ENCODE assay signal across 8 cellular contexts in genomic region chr6:31083742-31084354, GRCh38. TPM values are rescaled to one million over a fixed set of nuclear protein-coding genes. Genes with fewer than 3 reads are reported as not detected.
DNase-seq lines count a peak whose midpoint lies in the region; ATAC-seq and TF ChIP-seq lines count a peak whose summit lies in the region.

No MANE protein-coding gene starts in this region.

- H3K4me3 ChIP-seq in ascending aorta = no peak overlapping the region

- no peaks in the 10 kb centered on the region for H3K36me3 ChIP-seq in ascending aorta

- no peaks in the 10 kb centered on the region for H3K9me3 Mint-ChIP-seq in endothelial cell (ENCODE audit: unreplicated experiment)

- no peak for ATAC-seq in GM21367 (IDR thresholded peaks at IDR 0.05; ENCODE audit: unreplicated experiment)
- no peak for ATAC-seq in HG03196 (IDR thresholded peaks at IDR 0.05; ENCODE audit: unreplicated experiment)

- TF ChIP-seq CTCF in endothelial cell (IDR thresholded peaks at IDR 0.05; ENCODE audit: unreplicated experiment) = peak; percentile 46
- peak in 1 of 3 experiments; percentile 27 for TF ChIP-seq CTCF in ascending aorta (IDR thresholded peaks at IDR 0.05)

- H3K9me3 ChIP-seq in ascending aorta = no peaks in the 10 kb centered on the region

- H3K27ac ChIP-seq in ascending aorta = no peak overlapping the region

- no peaks in the 10 kb centered on the region for H3K36me3 Mint-ChIP-seq in endothelial cell (ENCODE audit: low read depth, unreplicated experiment)

- H3K27me3 ChIP-seq in ascending aorta = no peaks in the 10 kb centered on the region

- no peaks in the 10 kb centered on the region for H3K27me3 Mint-ChIP-seq in endothelial cell (ENCODE audit: unreplicated experiment)

- intact Hi-C loops in ascending aorta (cut with DNase I) = no loop called here

- DNase-seq in CMK (ENCODE audit: low read depth) (peak; percentile 56), HT1080 (ENCODE audit: low read depth) (peak; percentile 59), UCSD-AML1 (lab: John Stamatoyannopoulos, UW; ENCODE audit: unreplicated experiment) (peak; percentile 27), endothelial cell (ENCODE audit: low spot score) (peak; percentile 64), non-pigmented ciliary epithelial cell (ENCODE audit: low read depth) (peak; percentile 80), ascending aorta (ENCODE audit: low spot score in 2 of 2) (no peak)

- no peak overlapping the region for H3K4me3 Mint-ChIP-seq in endothelial cell (ENCODE audit: unreplicated experiment)

- H3K27ac Mint-ChIP-seq in endothelial cell (ENCODE audit: unreplicated experiment) = no peak overlapping the region

- peaks cover 3% of the 10 kb centered on the region for H3K4me1 Mint-ChIP-seq in endothelial cell (ENCODE audit: unreplicated experiment)

- peaks cover 0 to 8% of the 10 kb centered on the region in 2 donors for H3K4me1 ChIP-seq in ascending aorta

RNA-seq across cellular contexts. Expression of gene C6orf15, which starts 28.5 kb away (rescaled TPM):
- not detected in 2 replicates for total RNA-seq in HT1080 (2014; rRNA removed; shearing (Covaris generic))
- polyA plus RNA-seq in HT1080 (2015; cell fraction: cytosol; rRNA removed) = not detected in 2 replicates
- not detected in 2 replicates for polyA plus RNA-seq in HT1080 (2015; cell fraction: nucleus; rRNA removed)
- total RNA-seq in endothelial cell (ENCODE audit: unreplicated experiment) (not detected), ascending aorta (not detected)

RNA-seq across cellular contexts. Expression of gene PSORS1C1, which starts 30.8 kb away (rescaled TPM):
- total RNA-seq in HT1080 (2014; rRNA removed; shearing (Covaris generic)) = 0.64 and 0.80 TPM in 2 replicates
- 1.5 and 1.9 TPM in 2 replicates for polyA plus RNA-seq in HT1080 (2015; cell fraction: cytosol; rRNA removed)
- polyA plus RNA-seq in HT1080 (2015; cell fraction: nucleus; rRNA removed) = 5.0 and 6.2 TPM in 2 replicates
- 0.54 TPM for total RNA-seq in endothelial cell (ENCODE audit: unreplicated experiment)
- not detected for total RNA-seq in ascending aorta

RNA-seq across cellular contexts. Expression of gene CDSN, which starts 36.4 kb away (rescaled TPM):
- not detected in 2 replicates for total RNA-seq in HT1080 (2014; rRNA removed; shearing (Covaris generic))
- 0.05 TPM in 1 of 2 replicates, not detected in the other for polyA plus RNA-seq in HT1080 (2015; cell fraction: cytosol; rRNA removed)
- polyA plus RNA-seq in HT1080 (2015; cell fraction: nucleus; rRNA removed) = not detected in 2 replicates
- not detected for total RNA-seq in endothelial cell (ENCODE audit: unreplicated experiment)
- not detected for total RNA-seq in ascending aorta

RNA-seq across cellular contexts. Expression of gene PSORS1C2, which starts 55.0 kb away (rescaled TPM):
- total RNA-seq in HT1080 (2014; rRNA removed; shearing (Covaris generic)) = not detected in 2 replicates
- 0.31 TPM in 1 of 2 replicates, not detected in the other for polyA plus RNA-seq in HT1080 (2015; cell fraction: cytosol; rRNA removed)
- 0.31 TPM in 1 of 2 replicates, not detected in the other for polyA plus RNA-seq in HT1080 (2015; cell fraction: nucleus; rRNA removed)
- total RNA-seq in endothelial cell (ENCODE audit: unreplicated experiment) (0.38 TPM), ascending aorta (5.2 TPM)

Comparison
In these comparisons a context has a peak if more than half of its experiments do, and no peak if none do; other contexts are left out.
1. DNase-seq: peak in CMK (single experiment), HT1080 (single experiment), UCSD-AML1 (single experiment), endothelial cell (single experiment) and non-pigmented ciliary epithelial cell (single experiment); none in ascending aorta (0 of 2).